ENCODE assay signal across 21 cellular contexts in genomic region chr11:115925568-115925904, GRCh38.
DNase-seq lines count a peak whose midpoint lies in the region; ATAC-seq and TF ChIP-seq lines count a peak whose summit lies in the region.
"Had no signal": no experiment of that assay in that cellular context is flagged by ENCODE, and none has a peak within 500 bp of the region (broad histone marks: within the 10 kb centered on the region; RNA-seq: fewer than 3 reads in every experiment).

No MANE protein-coding gene starts in this region.

- peaks cover 26% of the 10 kb centered on the region for H3K4me1 ChIP-seq in Karpas-422 (ENCODE audit: low read length)
- no peaks in the 10 kb centered on the region for H3K4me1 ChIP-seq in CD8-positive, alpha-beta T cell (ENCODE audit: insufficient read depth, low read length)
- H3K4me1 ChIP-seq: Peyer's patch had no signal

- TF ChIP-seq CTCF in CD8-positive, alpha-beta T cell (IDR thresholded peaks at IDR 0.05): no peak

- H3K27ac ChIP-seq in Karpas-422 (ENCODE audit: low read length): no peak overlapping the region
- no peak overlapping the region for H3K27ac ChIP-seq in CD8-positive, alpha-beta T cell (ENCODE audit: low read depth, low read length)
- H3K27ac ChIP-seq: BLaER1, GM23248, Peyer's patch, SK-N-MC had no signal

- H3K36me3 ChIP-seq in Karpas-422 (ENCODE audit: insufficient read depth, low read length): no peaks in the 10 kb centered on the region
- no peaks in the 10 kb centered on the region for H3K36me3 ChIP-seq in CD8-positive, alpha-beta T cell (ENCODE audit: insufficient read depth, low read length)
- H3K36me3 ChIP-seq: BLaER1, Peyer's patch had no signal

- H3K79me2 ChIP-seq in Karpas-422 (ENCODE audit: low read length): no peaks in the 10 kb centered on the region

- peaks cover 45% of the 10 kb centered on the region for H3K4me1 Mint-ChIP-seq in activated T-cell treated with anti-CD3 and anti-CD28 coated beads, Interleukin-2, amount 50 U/mL, for 72 hours (ENCODE audit: low read depth)
- H3K4me1 Mint-ChIP-seq in activated naive CD8-positive, alpha-beta T cell treated with anti-CD3 and anti-CD28 coated beads, Interleukin-2, amount 50 U/mL, for 24 hours: peaks cover 15% of the 10 kb centered on the region
- H3K4me1 Mint-ChIP-seq in stimulated activated naive B cell treated with anti-CD40 and anti-IgM and Interleukin-4, amounts not matched to agents 10 μg/mL and 1 μg/mL and 100 μg/mL, for 72 hours: peaks cover 40 to 41% of the 10 kb centered on the region in 2 donors
- no peaks in the 10 kb centered on the region for H3K4me1 Mint-ChIP-seq in CD8-positive, alpha-beta T cell (ENCODE audit: low read depth)
- H3K4me1 Mint-ChIP-seq in activated naive CD4-positive, alpha-beta T cell treated with anti-CD3 and anti-CD28 coated beads for 36 hours (ENCODE audit: low read depth): peaks cover 9% of the 10 kb centered on the region
- H3K4me1 Mint-ChIP-seq: CD8-positive, alpha-beta memory T cell had no signal

- CTCF ChIA-PET in CD8-positive, alpha-beta T cell (lab: Charles Lee): interaction anchor here (2.2 kb wide), 1 partner anchor 13 kb away, joined by 5 read pairs; no protein-coding TSS in a partner anchor
- CTCF ChIA-PET in activated naive CD4-positive, alpha-beta T cell treated with anti-CD3 and anti-CD28 coated beads for 36 hours (lab: Charles Lee): interaction anchor here (0.6 kb wide), 1 partner anchor 27 kb away, joined by 3 read pairs; no protein-coding TSS in a partner anchor

- H3K4me2 ChIP-seq in Karpas-422 (ENCODE audit: low read depth, low read length, poor library complexity, severe bottlenecking): no peak overlapping the region
- H3K4me2 ChIP-seq: BLaER1 had no signal

- H3K27me3 ChIP-seq in Karpas-422 (ENCODE audit: low read length): no peaks in the 10 kb centered on the region
- no peaks in the 10 kb centered on the region for H3K27me3 ChIP-seq in CD8-positive, alpha-beta T cell (ENCODE audit: insufficient read depth, low read length)
- H3K27me3 ChIP-seq: BLaER1, Peyer's patch had no signal

- no peak for DNase-seq in activated T-cell treated with anti-CD3 and anti-CD28 coated beads, Interleukin-2, amount 50 U/mL, for 72 hours
- DNase-seq in activated T-cell treated with anti-CD3 and anti-CD28 coated beads for 4 hours (no peak), Karpas-422 (peak; percentile 32), DMS153 treated with DMSO at 0.1 percent for 48 hours (lab: John Stamatoyannopoulos, UW; ENCODE audit: unreplicated experiment) (no peak)
- DNase-seq in activated naive CD8-positive, alpha-beta T cell treated with anti-CD3 and anti-CD28 coated beads, Interleukin-2, amount 50 U/mL, for 24 hours: no peak
- DNase-seq in stimulated activated naive B cell treated with anti-CD40 and anti-IgM and Interleukin-4, amounts not matched to agents 10 μg/mL and 1 μg/mL and 100 μg/mL, for 72 hours: no peak
- DNase-seq in CD8-positive, alpha-beta T cell: no peak
- no peak for DNase-seq in activated naive CD4-positive, alpha-beta T cell treated with anti-CD3 and anti-CD28 coated beads for 36 hours
- DNase-seq: CD8-positive, alpha-beta memory T cell; DND-41; GDM1; GM23248; HCEC 1CT; NCI-H1092; NCI-H2081 treated with DMSO at 0.1 percent for 48 hours; NCI-H510A treated with DMSO at 0.1 percent for 48 hours; Peyer's patch; Right ventricle myocardium superior had no signal

- no peak overlapping the region for H2AFZ ChIP-seq in Karpas-422 (ENCODE audit: low read length)
- H2AFZ ChIP-seq: GM23248 had no signal

- POLR2A ChIA-PET in CD8-positive, alpha-beta T cell (lab: Charles Lee): no interaction called here

- H3K9me2 ChIP-seq in Karpas-422 (replicated peaks; ENCODE audit: insufficient read depth, low read length): no peaks in the 10 kb centered on the region

- H3K9me3 ChIP-seq in Karpas-422 (ENCODE audit: low read length): no peaks in the 10 kb centered on the region
- H3K9me3 ChIP-seq in CD8-positive, alpha-beta T cell (ENCODE audit: low read length): no peaks in the 10 kb centered on the region
- H3K9me3 ChIP-seq: BLaER1, Peyer's patch had no signal

- peaks cover 58% of the 10 kb centered on the region for H3K27me3 Mint-ChIP-seq in activated T-cell treated with anti-CD3 and anti-CD28 coated beads, Interleukin-2, amount 50 U/mL, for 72 hours (ENCODE audit: low read depth)
- peaks cover 21% of the 10 kb centered on the region for H3K27me3 Mint-ChIP-seq in activated naive CD8-positive, alpha-beta T cell treated with anti-CD3 and anti-CD28 coated beads, Interleukin-2, amount 50 U/mL, for 24 hours
- H3K27me3 Mint-ChIP-seq in stimulated activated naive B cell treated with anti-CD40 and anti-IgM and Interleukin-4, amounts not matched to agents 10 μg/mL and 1 μg/mL and 100 μg/mL, for 72 hours: peaks cover 0 to 6% of the 10 kb centered on the region in 2 donors
- no peaks in the 10 kb centered on the region for H3K27me3 Mint-ChIP-seq in CD8-positive, alpha-beta T cell (ENCODE audit: low read depth)
- H3K27me3 Mint-ChIP-seq in activated naive CD4-positive, alpha-beta T cell treated with anti-CD3 and anti-CD28 coated beads for 36 hours (ENCODE audit: low read depth): peaks cover 18% of the 10 kb centered on the region

- ATAC-seq in activated T-cell treated with anti-CD3 and anti-CD28 coated beads, Interleukin-2, amount 50 U/mL, for 72 hours (replicated peaks in 1 of 2): no peak
- no peak for ATAC-seq in activated naive CD8-positive, alpha-beta T cell treated with anti-CD3 and anti-CD28 coated beads, Interleukin-2, amount 50 U/mL, for 24 hours
- peak; percentile 1 to 3 for ATAC-seq in stimulated activated naive B cell treated with anti-CD40 and anti-IgM and Interleukin-4, amounts not matched to agents 10 μg/mL and 1 μg/mL and 100 μg/mL, for 72 hours (replicated peaks)
- ATAC-seq in CD8-positive, alpha-beta T cell: no peak
- ATAC-seq: K562 had no signal

- H3K27ac Mint-ChIP-seq in activated T-cell treated with anti-CD3 and anti-CD28 coated beads, Interleukin-2, amount 50 U/mL, for 72 hours: peak overlapping the region; percentile 3
- H3K27ac Mint-ChIP-seq in activated naive CD8-positive, alpha-beta T cell treated with anti-CD3 and anti-CD28 coated beads, Interleukin-2, amount 50 U/mL, for 24 hours: peak overlapping the region; percentile 59
- peak overlapping the region; percentile 47 for H3K27ac Mint-ChIP-seq in stimulated activated naive B cell treated with anti-CD40 and anti-IgM and Interleukin-4, amounts not matched to agents 10 μg/mL and 1 μg/mL and 100 μg/mL, for 72 hours
- H3K27ac Mint-ChIP-seq in CD8-positive, alpha-beta T cell: no peak overlapping the region
- H3K27ac Mint-ChIP-seq in activated naive CD4-positive, alpha-beta T cell treated with anti-CD3 and anti-CD28 coated beads for 36 hours: no peak overlapping the region
- H3K27ac Mint-ChIP-seq: CD8-positive, alpha-beta memory T cell had no signal

- no peak overlapping the region for H3K9ac ChIP-seq in Karpas-422 (ENCODE audit: low read length)
- H3K9ac ChIP-seq: BLaER1, GM23248 had no signal

- H3K36me3 Mint-ChIP-seq in activated T-cell treated with anti-CD3 and anti-CD28 coated beads, Interleukin-2, amount 50 U/mL, for 72 hours (ENCODE audit: insufficient read depth in 2 of 2): no peaks in the 10 kb centered on the region
- H3K36me3 Mint-ChIP-seq in activated naive CD8-positive, alpha-beta T cell treated with anti-CD3 and anti-CD28 coated beads, Interleukin-2, amount 50 U/mL, for 24 hours (ENCODE audit: low read depth): no peaks in the 10 kb centered on the region
- peaks cover 4 to 5% of the 10 kb centered on the region in 2 donors for H3K36me3 Mint-ChIP-seq in stimulated activated naive B cell treated with anti-CD40 and anti-IgM and Interleukin-4, amounts not matched to agents 10 μg/mL and 1 μg/mL and 100 μg/mL, for 72 hours
- H3K36me3 Mint-ChIP-seq in CD8-positive, alpha-beta T cell: no peaks in the 10 kb centered on the region
- no peaks in the 10 kb centered on the region for H3K36me3 Mint-ChIP-seq in activated naive CD4-positive, alpha-beta T cell treated with anti-CD3 and anti-CD28 coated beads for 36 hours (ENCODE audit: low read depth)
- H3K36me3 Mint-ChIP-seq: CD8-positive, alpha-beta memory T cell had no signal

- H4K20me1 ChIP-seq in Karpas-422 (ENCODE audit: insufficient read depth, low read depth, low read length): no peaks in the 10 kb centered on the region
- H4K20me1 ChIP-seq: BLaER1 had no signal

- H3K4me3 ChIP-seq in Karpas-422 (ENCODE audit: low read length): no peak overlapping the region
- H3K4me3 ChIP-seq in CD8-positive, alpha-beta T cell (ENCODE audit: low read depth, low read length): no peak overlapping the region
- H3K4me3 ChIP-seq: BLaER1, GM23248, K562, Peyer's patch, SK-N-MC had no signal

- peaks cover 1 to 4% of the 10 kb centered on the region in 2 donors for H3K9me3 Mint-ChIP-seq in activated T-cell treated with anti-CD3 and anti-CD28 coated beads, Interleukin-2, amount 50 U/mL, for 72 hours
- H3K9me3 Mint-ChIP-seq in activated naive CD8-positive, alpha-beta T cell treated with anti-CD3 and anti-CD28 coated beads, Interleukin-2, amount 50 U/mL, for 24 hours: peaks cover 11% of the 10 kb centered on the region
- H3K9me3 Mint-ChIP-seq in stimulated activated naive B cell treated with anti-CD40 and anti-IgM and Interleukin-4, amounts not matched to agents 10 μg/mL and 1 μg/mL and 100 μg/mL, for 72 hours: peaks cover 4 to 22% of the 10 kb centered on the region in 2 donors
- H3K9me3 Mint-ChIP-seq in CD8-positive, alpha-beta T cell: peaks cover 4% of the 10 kb centered on the region
- peaks cover 8% of the 10 kb centered on the region for H3K9me3 Mint-ChIP-seq in activated naive CD4-positive, alpha-beta T cell treated with anti-CD3 and anti-CD28 coated beads for 36 hours

- peak overlapping the region in 1 of 2 donors; percentile 4 for H3K4me3 Mint-ChIP-seq in activated T-cell treated with anti-CD3 and anti-CD28 coated beads, Interleukin-2, amount 50 U/mL, for 72 hours
- no peak overlapping the region for H3K4me3 Mint-ChIP-seq in activated naive CD8-positive, alpha-beta T cell treated with anti-CD3 and anti-CD28 coated beads, Interleukin-2, amount 50 U/mL, for 24 hours
- H3K4me3 Mint-ChIP-seq in stimulated activated naive B cell treated with anti-CD40 and anti-IgM and Interleukin-4, amounts not matched to agents 10 μg/mL and 1 μg/mL and 100 μg/mL, for 72 hours: peak overlapping the region; percentile 29 to 31
- H3K4me3 Mint-ChIP-seq in CD8-positive, alpha-beta T cell: no peak overlapping the region
- H3K4me3 Mint-ChIP-seq in activated naive CD4-positive, alpha-beta T cell treated with anti-CD3 and anti-CD28 coated beads for 36 hours: no peak overlapping the region
- H3K4me3 Mint-ChIP-seq: CD8-positive, alpha-beta memory T cell had no signal

- intact Hi-C loops in CD8-positive, alpha-beta T cell (cut with DNase I, micrococcal nuclease): no loop called here
- intact Hi-C loops in activated naive CD4-positive, alpha-beta T cell treated with anti-CD3 and anti-CD28 coated beads for 36 hours (cut with micrococcal nuclease): loop anchor here (5.0 kb wide), 1 partner anchor 423 kb away; the partner anchor contains the start of gene CADM1

Comparison
In these comparisons a context has a peak if more than half of its experiments do, and no peak if none do; other contexts are left out.
1. ATAC-seq: peak in stimulated activated naive B cell treated with anti-CD40 and anti-IgM and Interleukin-4, amounts not matched to agents 10 μg/mL and 1 μg/mL and 100 μg/mL, for 72 hours (2 of 2); none in activated T-cell treated with anti-CD3 and anti-CD28 coated beads, Interleukin-2, amount 50 U/mL, for 72 hours (0 of 2), activated naive CD8-positive, alpha-beta T cell treated with anti-CD3 and anti-CD28 coated beads, Interleukin-2, amount 50 U/mL, for 24 hours (single experiment) and CD8-positive, alpha-beta T cell (single experiment).
2. H3K27ac Mint-ChIP-seq: peak in activated T-cell treated with anti-CD3 and anti-CD28 coated beads, Interleukin-2, amount 50 U/mL, for 72 hours (single experiment), activated naive CD8-positive, alpha-beta T cell treated with anti-CD3 and anti-CD28 coated beads, Interleukin-2, amount 50 U/mL, for 24 hours (single experiment) and stimulated activated naive B cell treated with anti-CD40 and anti-IgM and Interleukin-4, amounts not matched to agents 10 μg/mL and 1 μg/mL and 100 μg/mL, for 72 hours (single experiment); none in CD8-positive, alpha-beta T cell (single experiment) and activated naive CD4-positive, alpha-beta T cell treated with anti-CD3 and anti-CD28 coated beads for 36 hours (single experiment).
3. H3K4me3 Mint-ChIP-seq: peak in stimulated activated naive B cell treated with anti-CD40 and anti-IgM and Interleukin-4, amounts not matched to agents 10 μg/mL and 1 μg/mL and 100 μg/mL, for 72 hours (2 of 2); none in activated naive CD8-positive, alpha-beta T cell treated with anti-CD3 and anti-CD28 coated beads, Interleukin-2, amount 50 U/mL, for 24 hours (single experiment), CD8-positive, alpha-beta T cell (single experiment) and activated naive CD4-positive, alpha-beta T cell treated with anti-CD3 and anti-CD28 coated beads for 36 hours (single experiment).